8 cellular contexts compared by ENCODE assay signal in the genomic region with DNA sequence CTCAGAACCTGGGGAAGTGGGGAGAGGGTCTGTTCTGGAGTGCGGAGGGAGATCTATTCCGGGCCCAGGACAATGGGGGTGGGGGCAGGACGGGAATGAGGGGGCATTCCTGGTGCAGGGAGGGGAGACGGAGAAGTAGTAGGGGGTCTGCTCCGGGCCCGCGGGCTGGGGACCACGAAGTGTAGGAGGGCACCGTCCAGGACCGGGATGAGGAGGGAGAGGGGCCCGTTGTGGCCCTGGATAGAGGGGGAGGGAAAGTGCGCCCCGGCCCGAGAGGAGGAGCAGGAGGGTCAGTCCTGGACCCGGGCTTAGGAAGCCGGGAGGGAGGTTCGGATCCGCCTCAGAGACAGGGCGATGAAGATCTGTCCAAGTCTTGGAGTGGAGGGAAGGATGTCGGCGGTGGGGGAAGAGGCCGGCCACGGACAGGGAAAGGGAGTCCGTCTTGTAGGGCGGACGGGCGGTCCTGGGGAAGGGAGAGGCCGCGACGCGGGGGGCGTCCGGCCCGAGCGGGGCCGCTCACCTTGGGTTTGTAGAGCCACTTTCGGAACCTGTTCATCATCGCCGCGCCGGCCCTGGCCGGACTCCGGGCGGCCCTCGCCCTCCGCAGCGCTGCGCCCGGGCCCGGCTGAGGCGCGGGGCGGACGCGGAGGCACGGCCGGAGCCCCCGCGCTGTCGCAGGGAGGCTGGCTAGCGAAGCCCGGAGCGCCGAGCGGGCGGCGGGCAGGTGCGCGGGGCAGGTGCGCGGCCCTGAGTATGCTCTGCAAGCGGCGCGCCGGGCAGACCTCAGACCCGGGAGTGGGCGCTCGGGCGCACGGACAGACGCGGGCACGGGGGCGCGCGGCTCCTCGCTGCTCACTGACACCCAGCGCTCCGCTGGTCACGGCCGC. TPM values are rescaled to one million over a fixed set of nuclear protein-coding genes. Genes with fewer than 3 reads are reported as not detected.
DNase-seq lines count a peak whose midpoint lies in the region; ATAC-seq and TF ChIP-seq lines count a peak whose summit lies in the region.

ZFYVE28 (minus strand) TSS at position 881 of the 887 bp plus-strand sequence; CDS start at position 559, 322 bp downstream.

- in situ Hi-C loops in GM13976 (cut with MboI; ENCODE audit: low sequenced_read_pairs, unreplicated experiment): no loop called here

- H3K27ac ChIP-seq in rectal smooth muscle tissue (ENCODE audit: low read depth, low read length): no peak within 1 kb of the TSS

- H3K27me3 Mint-ChIP-seq in activated CD4-positive, alpha-beta memory T cell treated with anti-CD3 and anti-CD28 coated beads for 36 hours: peaks cover 13% of the 10 kb centered on the region

- H3K9me3 Mint-ChIP-seq in activated CD4-positive, alpha-beta memory T cell treated with anti-CD3 and anti-CD28 coated beads for 36 hours: no peaks in the 10 kb centered on the region

- ATAC-seq in HG03280 (IDR thresholded peaks at IDR 0.05; ENCODE audit: unreplicated experiment): peak; percentile 1

- peaks cover 6% of the 10 kb centered on the region for H3K4me1 ChIP-seq in rectal smooth muscle tissue (ENCODE audit: control insufficient read depth, insufficient read depth, low read length)

- peaks cover 41% of the 10 kb centered on the region for H3K4me1 Mint-ChIP-seq in activated CD4-positive, alpha-beta memory T cell treated with anti-CD3 and anti-CD28 coated beads for 36 hours (ENCODE audit: low read depth)

- no peaks in the 10 kb centered on the region for H3K36me3 ChIP-seq in rectal smooth muscle tissue (ENCODE audit: control insufficient read depth, insufficient read depth, low read length)

- peaks cover 2% of the 10 kb centered on the region for H3K36me3 Mint-ChIP-seq in activated CD4-positive, alpha-beta memory T cell treated with anti-CD3 and anti-CD28 coated beads for 36 hours

- TF ChIP-seq CTCF in GM13976 (IDR thresholded peaks at IDR 0.05; ENCODE audit: borderline replicate concordance, control extremely low read depth, extremely low read depth, insufficient read depth, missing control alignments): no peak

- peak within 1 kb of the TSS; percentile 89 for H3K4me3 Mint-ChIP-seq in activated CD4-positive, alpha-beta memory T cell treated with anti-CD3 and anti-CD28 coated beads for 36 hours

- POLR2A ChIA-PET in activated CD4-positive, alpha-beta memory T cell treated with anti-CD3 and anti-CD28 coated beads for 36 hours (lab: Charles Lee): interaction anchor here (0.9 to 1.9 kb wide), 3 partner anchors 51 to 177 kb away, joined by 3 to 11 read pairs (median 7); partner anchors contain the start of genes HAUS3, MXD4, POLN and RNF4

- H3K27ac Mint-ChIP-seq in activated CD4-positive, alpha-beta memory T cell treated with anti-CD3 and anti-CD28 coated beads for 36 hours: peak within 1 kb of the TSS; percentile 74

- no peak within 1 kb of the TSS for H3K9ac ChIP-seq in rectal smooth muscle tissue (ENCODE audit: low read length)

- intact Hi-C loops in activated CD4-positive, alpha-beta memory T cell treated with anti-CD3 and anti-CD28 coated beads for 36 hours (cut with micrococcal nuclease): loop anchor here (1.0 to 10.0 kb wide), 8 partner anchors 23 to 696 kb away; partner anchors contain the start of genes FAM193A, GRK4, HAUS3 and MXD4

- H3K4me3 ChIP-seq in rectal smooth muscle tissue (ENCODE audit: low read length): peak within 1 kb of the TSS; percentile 67

- peaks cover 20% of the 10 kb centered on the region for H3K27me3 ChIP-seq in rectal smooth muscle tissue (ENCODE audit: control insufficient read depth, insufficient read depth, low read length)

- CTCF ChIA-PET in activated CD4-positive, alpha-beta memory T cell treated with anti-CD3 and anti-CD28 coated beads for 36 hours (lab: Charles Lee): interaction anchor here (1.0 to 2.0 kb wide), 5 partner anchors 22 to 518 kb away, joined by 3 to 8 read pairs (median 5); no protein-coding TSS in a partner anchor

- DNase-seq in GM13976 (ENCODE audit: low spot score) (peak; percentile 58), glomerular endothelial cell (ENCODE audit: extremely low read depth, low read depth, low spot score) (no peak), foreskin melanocyte (no peak), GDM1 (lab: John Stamatoyannopoulos, UW) (no peak), COLO829 (ENCODE audit: low spot score) (no peak)
- DNase-seq in activated CD4-positive, alpha-beta memory T cell treated with anti-CD3 and anti-CD28 coated beads for 36 hours: peak; percentile 34

RNA-seq across cellular contexts. Expression of gene ZFYVE28, which starts in this region (rescaled TPM):
- 10 to 100 TPM; 19.7 to 20.0 TPM for total RNA-seq in activated CD4-positive, alpha-beta memory T cell treated with anti-CD3 and anti-CD28 coated beads for 36 hours
- total RNA-seq in glomerular endothelial cell: 8.1 and 11.3 TPM in 2 replicates

Comparison
In these comparisons a context has a peak if more than half of its experiments do, and no peak if none do; other contexts are left out.
1. DNase-seq: peak in GM13976 (single experiment) and activated CD4-positive, alpha-beta memory T cell treated with anti-CD3 and anti-CD28 coated beads for 36 hours (single experiment); none in glomerular endothelial cell (single experiment), foreskin melanocyte (single experiment), GDM1 (single experiment) and COLO829 (single experiment).